ENCODE assay signal across 11 cellular contexts in the genomic region with DNA sequence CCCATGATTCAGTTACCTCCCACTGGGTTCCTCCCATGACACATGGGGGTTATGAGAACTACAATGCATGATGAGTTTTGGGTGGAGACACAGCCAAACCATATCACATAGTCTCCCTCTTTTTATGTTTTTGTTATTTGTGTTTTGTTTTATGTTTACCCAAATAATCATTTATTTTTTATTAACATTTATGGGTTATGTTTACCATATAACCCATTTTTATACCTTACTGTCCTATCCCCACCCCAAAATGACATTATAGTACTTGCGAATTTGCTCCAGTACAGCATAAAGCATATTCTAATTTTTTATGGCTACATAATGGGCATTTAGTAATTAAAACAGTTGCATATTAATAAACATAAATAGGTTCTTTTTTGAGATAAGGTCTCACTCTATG.
"Had no signal": no experiment of that assay in that cellular context is flagged by ENCODE, and none has a peak within 500 bp of the region (broad histone marks: within the 10 kb centered on the region; RNA-seq: fewer than 3 reads in every experiment).

No MANE protein-coding gene starts in this region.

- FAIRE-seq: H1, H54 had no signal

- H3K4me2 ChIP-seq: GM23338 had no signal

- H3K4me3 ChIP-seq: GM23248, GM23338, HAP-1 had no signal

- H3K9ac ChIP-seq: GM23248 had no signal

- H3K27ac ChIP-seq: GM23248 had no signal

- ATAC-seq: GM23338, HCT116 had no signal

- DNase-seq: GM23248, GOT3, H7, H9, HCEC 1CT, HFFc6 had no signal

- H2AFZ ChIP-seq: GM23248, GM23338 had no signal

- H3K9me3 ChIP-seq: HAP-1 had no signal
